9 cellular contexts compared by ENCODE assay signal in the genomic region with DNA sequence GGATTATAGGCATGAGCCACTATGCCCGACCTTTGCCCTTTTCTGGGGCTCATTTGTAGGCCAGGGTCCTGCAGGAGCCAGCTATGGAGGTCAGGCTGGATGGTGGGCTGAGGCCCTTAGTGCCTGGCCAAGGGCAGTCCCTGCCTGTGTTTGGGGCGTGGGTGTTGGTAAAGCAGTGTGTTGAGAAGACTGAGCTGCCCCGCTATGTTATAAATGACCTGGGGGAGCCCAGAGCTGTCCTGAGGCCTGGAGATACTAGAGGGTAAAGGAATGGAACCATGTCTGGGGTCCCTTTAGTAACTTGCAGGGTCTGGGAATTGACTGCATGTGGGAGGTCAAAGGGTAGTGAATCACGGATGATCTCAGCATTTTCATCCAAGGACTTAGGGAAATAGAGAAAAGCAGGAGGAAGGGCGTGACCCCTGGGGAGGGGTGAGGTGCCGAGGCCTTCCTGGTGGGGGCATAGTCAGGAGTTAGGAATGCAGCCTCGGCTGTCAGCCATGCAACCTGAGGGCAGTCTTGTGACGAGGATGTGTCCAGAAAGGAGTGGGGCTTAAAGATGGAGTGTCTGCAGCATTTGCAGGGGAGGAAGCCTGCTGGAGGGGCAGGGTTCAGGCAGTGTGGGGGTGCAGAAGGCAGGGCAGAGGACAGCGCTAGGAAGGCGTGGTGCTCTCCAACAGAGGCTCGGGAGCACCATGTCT. TPM values are rescaled to one million over a fixed set of nuclear protein-coding genes. Genes with fewer than 3 reads are reported as not detected.
DNase-seq lines count a peak whose midpoint lies in the region; FAIRE-seq and TF ChIP-seq lines count a peak whose summit lies in the region.
"Had no signal": no experiment of that assay in that cellular context is flagged by ENCODE, and none has a peak within 500 bp of the region (broad histone marks: within the 10 kb centered on the region; RNA-seq: fewer than 3 reads in every experiment).

No MANE protein-coding gene starts in this region.

- H4K20me1 ChIP-seq in keratinocyte (ENCODE audit: control insufficient read depth, extremely low read depth, insufficient read depth, low read length): peaks cover 6% of the 10 kb centered on the region

- H3K36me3 ChIP-seq in brain microvascular endothelial cell (replicated peaks) (peaks cover 47% of the 10 kb centered on the region), keratinocyte (ENCODE audit: control insufficient read depth in 2 of 2, extremely low read depth in 1 of 2, insufficient read depth in 2 of 2, low read length in 2 of 2) (peaks cover 22 to 46% of the 10 kb centered on the region in 2 experiments), vagina (peaks cover 0 to 81% of the 10 kb centered on the region in 2 donors)

- H3K9me3 ChIP-seq in keratinocyte (ENCODE audit: control insufficient read depth, low read depth, low read length) (no peaks in the 10 kb centered on the region), vagina (no peaks in the 10 kb centered on the region)

- H2AFZ ChIP-seq in keratinocyte (ENCODE audit: control insufficient read depth, low read length): no peak overlapping the region

- H3K27ac ChIP-seq in brain microvascular endothelial cell (peak overlapping the region; percentile 21), keratinocyte (ENCODE audit: control insufficient read depth, insufficient read depth, low read length) (peak overlapping the region; percentile 25), vagina (no peak overlapping the region)

- H3K9ac ChIP-seq in keratinocyte (ENCODE audit: control insufficient read depth, extremely low read depth, insufficient read depth, low read length): peak overlapping the region; percentile 24

- intact Hi-C loops in vagina (cut with DNase I): no loop called here

- in situ Hi-C loops in brain microvascular endothelial cell (cut with HindIII; ENCODE audit: low pct_ligation_motif_present, low sequenced_read_pairs): no loop called here

- TF ChIP-seq CTCF in brain microvascular endothelial cell (IDR thresholded peaks at IDR 0.05; ENCODE audit: low read depth, low read length, missing control alignments) (no peak), keratinocyte (optimal IDR thresholded peaks at IDR 0.05 in 1 of 3, IDR thresholded peaks at IDR 0.05 in 1 of 3, conservative IDR thresholded peaks at IDR 0.05 in 1 of 3; ENCODE audit: extremely low read depth in 1 of 3, insufficient read depth in 2 of 3, low read length in 3 of 3) (no peak), vagina (IDR thresholded peaks at IDR 0.05) (no peak)

- FAIRE-seq in keratinocyte (lab: Jason Lieb, UNC): peak; percentile 69

- no peaks in the 10 kb centered on the region for H3K9me1 ChIP-seq in keratinocyte (ENCODE audit: control insufficient read depth, extremely low read depth, insufficient read depth, low read length)

- H3K4me3 ChIP-seq in brain microvascular endothelial cell (ENCODE audit: low read depth, low read length): no peak overlapping the region
- no peak overlapping the region for H3K4me3 ChIP-seq in keratinocyte (ENCODE audit: control insufficient read depth in 2 of 3, extremely low read depth in 1 of 3, insufficient read depth in 2 of 3, low read depth in 1 of 3, low read length in 3 of 3)
- no peak overlapping the region for H3K4me3 ChIP-seq in vagina

- H3K4me2 ChIP-seq in keratinocyte (ENCODE audit: control insufficient read depth, extremely low read depth, insufficient read depth, low read depth, low read length): peak overlapping the region; percentile 27

- dilution Hi-C loops in keratinocyte (cut with MboI; ENCODE audit: extremely low pct_ligation_motif_present, low sequenced_read_pairs): no loop called here

- H3K27me3 ChIP-seq in brain microvascular endothelial cell (replicated peaks) (no peaks in the 10 kb centered on the region), keratinocyte (ENCODE audit: control insufficient read depth, extremely low read depth, insufficient read depth, low read length) (no peaks in the 10 kb centered on the region), vagina (no peaks in the 10 kb centered on the region)

- no peak for TF ChIP-seq POLR2A in vagina (IDR thresholded peaks at IDR 0.05)

- H3K4me1 ChIP-seq in keratinocyte (ENCODE audit: control insufficient read depth, extremely low read depth, insufficient read depth, low read length) (peaks cover 13% of the 10 kb centered on the region), vagina (no peaks in the 10 kb centered on the region)

- no peaks in the 10 kb centered on the region for H3K79me2 ChIP-seq in keratinocyte (ENCODE audit: control insufficient read depth, insufficient read depth, low read length)

- DNase-seq in 8988T: peak; percentile 62
- DNase-seq in HT1080 (ENCODE audit: low read depth): peak; percentile 95
- DNase-seq in brain microvascular endothelial cell: peak; percentile 47
- peak; percentile 23 for DNase-seq in keratinocyte (ENCODE audit: low read depth, low spot score)
- no peak for DNase-seq in NOMO-1 treated with dmso at 0.1 percent for 144 hours (lab: John Stamatoyannopoulos, UW; ENCODE audit: unreplicated experiment)
- DNase-seq in Ammon's horn (ENCODE audit: low spot score): no peak
- no peak for DNase-seq in vagina (ENCODE audit: extremely low spot score in 2 of 2)
- no peak for DNase-seq in activated CD8-positive, alpha-beta memory T cell treated with anti-CD3 and anti-CD28 coated beads for 24 hours
- DNase-seq: NCI-H2081 treated with DMSO at 0.1 percent for 48 hours had no signal

RNA-seq across cellular contexts. Expression of a gene that starts 31.5 kb away (rescaled TPM):
- total RNA-seq in HT1080 (2014; rRNA removed; shearing (Covaris generic)): 101 and 108 TPM in 2 replicates
- 76.8 and 80.7 TPM in 2 replicates for polyA plus RNA-seq in HT1080 (2015; cell fraction: cytosol; rRNA removed)
- polyA plus RNA-seq in HT1080 (2015; cell fraction: nucleus; rRNA removed): 51.1 and 58.8 TPM in 2 replicates
- 70.2 to 157 TPM (median 74.8 TPM) in 3 replicates for polyA plus RNA-seq in keratinocyte
- polyA plus RNA-seq in keratinocyte (2011; ENCODE audit: low read depth): 23.8 TPM
- polyA plus RNA-seq in keratinocyte (2011; cell fraction: cytosol; rRNA removed): 118 and 120 TPM in 2 replicates
- polyA plus RNA-seq in keratinocyte (2011; cell fraction: nucleus; rRNA removed): 112 and 143 TPM in 2 replicates
- 40.3 and 46.9 TPM in 2 replicates for polyA plus RNA-seq in keratinocyte (2012; ENCODE audit: low replicate concordance)
- 148 to 347 TPM (median 178 TPM) in 3 replicates for polyA minus RNA-seq in keratinocyte
- polyA minus RNA-seq in keratinocyte (2011; cell fraction: cytosol; rRNA and poly(A)+ RNA removed): 79.8 TPM
- 49.4 and 68.9 TPM in 2 replicates for polyA minus RNA-seq in keratinocyte (2011; cell fraction: nucleus; rRNA and poly(A)+ RNA removed)
- 59.7 TPM for total RNA-seq in vagina

RNA-seq across cellular contexts. Expression of a gene that starts 42.9 kb away (rescaled TPM):
- total RNA-seq in HT1080 (2014; rRNA removed; shearing (Covaris generic)): 102 and 108 TPM in 2 replicates
- polyA plus RNA-seq in HT1080 (2015; cell fraction: cytosol; rRNA removed): 83.0 and 92.6 TPM in 2 replicates
- polyA plus RNA-seq in HT1080 (2015; cell fraction: nucleus; rRNA removed): 50.5 and 58.8 TPM in 2 replicates
- polyA plus RNA-seq in keratinocyte: 86.2 to 146 TPM (median 89.9 TPM) in 3 replicates
- polyA plus RNA-seq in keratinocyte (2011; ENCODE audit: low read depth): 447 TPM
- polyA plus RNA-seq in keratinocyte (2011; cell fraction: cytosol; rRNA removed): 90.9 and 146 TPM in 2 replicates
- polyA plus RNA-seq in keratinocyte (2011; cell fraction: nucleus; rRNA removed): 61.8 and 98.0 TPM in 2 replicates
- 111 and 167 TPM in 2 replicates for polyA plus RNA-seq in keratinocyte (2012; ENCODE audit: low replicate concordance)
- 12.1 to 47.3 TPM (median 18.1 TPM) in 3 replicates for polyA minus RNA-seq in keratinocyte
- 131 TPM for polyA minus RNA-seq in keratinocyte (2011; cell fraction: cytosol; rRNA and poly(A)+ RNA removed)
- 22.2 and 32.6 TPM in 2 replicates for polyA minus RNA-seq in keratinocyte (2011; cell fraction: nucleus; rRNA and poly(A)+ RNA removed)
- total RNA-seq in vagina: 79.8 TPM

RNA-seq across cellular contexts. Expression of a gene that starts 44.1 kb away (rescaled TPM):
- total RNA-seq in HT1080 (2014; rRNA removed; shearing (Covaris generic)): 13.2 and 13.4 TPM in 2 replicates
- 11.7 and 13.0 TPM in 2 replicates for polyA plus RNA-seq in HT1080 (2015; cell fraction: cytosol; rRNA removed)
- 20.3 and 21.1 TPM in 2 replicates for polyA plus RNA-seq in HT1080 (2015; cell fraction: nucleus; rRNA removed)
- polyA plus RNA-seq in keratinocyte: 12.7 to 16.4 TPM (median 16.0 TPM) in 3 replicates
- 7.0 TPM for polyA plus RNA-seq in keratinocyte (2011; ENCODE audit: low read depth)
- polyA plus RNA-seq in keratinocyte (2011; cell fraction: cytosol; rRNA removed): 6.5 and 10.2 TPM in 2 replicates
- polyA plus RNA-seq in keratinocyte (2011; cell fraction: nucleus; rRNA removed): 27.1 and 32.2 TPM in 2 replicates
- 10.7 and 13.9 TPM in 2 replicates for polyA plus RNA-seq in keratinocyte (2012; ENCODE audit: low replicate concordance)
- 12.4 to 24.5 TPM (median 19.6 TPM) in 3 replicates for polyA minus RNA-seq in keratinocyte
- polyA minus RNA-seq in keratinocyte (2011; cell fraction: cytosol; rRNA and poly(A)+ RNA removed): 7.9 TPM
- polyA minus RNA-seq in keratinocyte (2011; cell fraction: nucleus; rRNA and poly(A)+ RNA removed): 17.0 and 28.7 TPM in 2 replicates
- total RNA-seq in vagina: 40.8 TPM

Comparison
In these comparisons a context has a peak if more than half of its experiments do, and no peak if none do; other contexts are left out.
1. DNase-seq: peak in 8988T (single experiment), HT1080 (single experiment), brain microvascular endothelial cell (single experiment) and keratinocyte (single experiment); none in NOMO-1 treated with dmso at 0.1 percent for 144 hours (single experiment), Ammon's horn (single experiment), vagina (0 of 2) and activated CD8-positive, alpha-beta memory T cell treated with anti-CD3 and anti-CD28 coated beads for 24 hours (single experiment).